32 cellular contexts compared by ENCODE assay signal in genomic region chr7:75735581-75736350, GRCh38. TPM values are rescaled to one million over a fixed set of nuclear protein-coding genes. Genes with fewer than 3 reads are reported as not detected.
"Had no signal": no experiment of that assay in that cellular context is flagged by ENCODE, and none has a peak within 500 bp of the region (broad histone marks: within the 10 kb centered on the region; RNA-seq: fewer than 3 reads in every experiment).

No MANE protein-coding gene starts in this region.

- DNase-seq: activated CD4-positive, alpha-beta T cell treated with anti-CD3 and anti-CD28 coated beads for 36 hours; activated CD4-positive, alpha-beta T cell treated with anti-CD3 and anti-CD28 coated beads, Interleukin-2, amount 10 ng/mL, durations not matched to agents 7 days and 5 days; activated CD4-positive, alpha-beta T cell treated with anti-CD3 and anti-CD28 coated beads, Interleukin-2, amount 50 U/mL, for 48 hours; activated CD8-positive, alpha-beta T cell treated with anti-CD3 and anti-CD28 coated beads, Interleukin-2, amount 10 ng/mL, durations not matched to agents 7 days and 5 days; activated gamma-delta T cell treated with Interleukin-2 at 50 U/mL for 16 hours; activated naive CD4-positive, alpha-beta T cell treated with anti-CD3 and anti-CD28 coated beads for 36 hours; activated T-cell treated with anti-CD3 and anti-CD28 coated beads, Interleukin-2, amount 50 U/mL, for 4 hours; adrenal gland; body of pancreas; cerebellar nuclear complex; MM.1S; MV-4-11; NCI-H1092; NCI-H1436 treated with DMSO at 0.1 percent for 48 hours; NCI-H1694 treated with DMSO at 0.1 percent for 48 hours; NCI-H2029; NCI-H345; NCI-H524 treated with DMSO at 0.1 percent for 48 hours; PC-3; Peyer's patch; RPMI8226; SHP77 treated with DMSO at 0.1 percent for 48 hours; SK-N-SH had no signal

- H3K36me3 Mint-ChIP-seq: activated naive CD4-positive, alpha-beta T cell treated with anti-CD3 and anti-CD28 coated beads, Interleukin-2, amount 50 U/mL, for 72 hours had no signal

- H3K27ac ChIP-seq: adrenal gland, body of pancreas, breast epithelium, Peyer's patch had no signal

- H3K4me3 ChIP-seq: adrenal gland, body of pancreas, breast epithelium, Peyer's patch, SJSA1 had no signal

- H3K27ac Mint-ChIP-seq: activated CD4-positive, alpha-beta T cell treated with anti-CD3 and anti-CD28 coated beads for 36 hours; activated CD4-positive, alpha-beta T cell treated with anti-CD3 and anti-CD28 coated beads, Interleukin-2, amount 10 ng/mL, durations not matched to agents 7 days and 5 days; activated CD8-positive, alpha-beta T cell treated with anti-CD3 and anti-CD28 coated beads, Interleukin-2, amount 10 ng/mL, durations not matched to agents 7 days and 5 days; activated naive CD4-positive, alpha-beta T cell treated with anti-CD3 and anti-CD28 coated beads for 36 hours; activated naive CD4-positive, alpha-beta T cell treated with anti-CD3 and anti-CD28 coated beads, Interleukin-2, amount 50 U/mL, for 72 hours; activated T-helper 1 cell treated with anti-CD3 and anti-CD28 coated beads, Interleukin-12 subunit alpha, Interleukin-12 subunit beta, Interleukin-2, Interleukin-4 antibody, amounts not matched to agents 30 ng/mL and 10 ng/mL and 1 ng/mL, durations not matched to agents 14 hours and 24 hours and 36 hours; T-helper 1 cell treated with Interleukin-12 subunit alpha and Interleukin-12 subunit beta and Interleukin-4 antibody, amounts not matched to agents 30 μg/mL and 1 μg/mL, for 36 hours had no signal

- H3K36me3 ChIP-seq: adrenal gland, breast epithelium, Peyer's patch, SJSA1 had no signal

- H3K9me3 ChIP-seq: adrenal gland, body of pancreas, breast epithelium, Peyer's patch, SK-N-SH had no signal

- H3K27me3 ChIP-seq: adrenal gland, body of pancreas, breast epithelium, Peyer's patch, SJSA1 had no signal

- ATAC-seq: activated CD4-positive, alpha-beta T cell treated with anti-CD3 and anti-CD28 coated beads for 36 hours; activated CD4-positive, CD25-positive, alpha-beta regulatory T cell treated with anti-CD3 and anti-CD28 coated beads, Interleukin-2, amount 50 U/mL, for 24 hours; activated CD8-positive, alpha-beta T cell treated with anti-CD3 and anti-CD28 coated beads, Interleukin-2, amount 10 ng/mL, durations not matched to agents 7 days and 5 days; activated naive CD4-positive, alpha-beta T cell treated with anti-CD3 and anti-CD28 coated beads, Interleukin-2, amount 50 U/mL, for 72 hours; activated T-cell treated with anti-CD3 and anti-CD28 coated beads, Interleukin-2, amount 50 U/mL, for 4 hours; body of pancreas; PC-3 had no signal

- H3K4me3 Mint-ChIP-seq: activated CD4-positive, alpha-beta T cell treated with anti-CD3 and anti-CD28 coated beads for 36 hours; activated CD4-positive, alpha-beta T cell treated with anti-CD3 and anti-CD28 coated beads, Interleukin-2, amount 10 ng/mL, durations not matched to agents 7 days and 5 days; activated CD8-positive, alpha-beta T cell treated with anti-CD3 and anti-CD28 coated beads, Interleukin-2, amount 10 ng/mL, durations not matched to agents 7 days and 5 days; activated naive CD4-positive, alpha-beta T cell treated with anti-CD3 and anti-CD28 coated beads for 36 hours; T-helper 1 cell treated with Interleukin-12 subunit alpha and Interleukin-12 subunit beta and Interleukin-4 antibody, amounts not matched to agents 30 μg/mL and 1 μg/mL, for 36 hours; T-helper 2 cell treated with Interferon-gamma antibody and Interleukin-4, amounts not matched to agents 5 μg/mL and 100 μg/mL, for 36 hours had no signal

- H3K4me1 ChIP-seq: breast epithelium had no signal

- H3K9me3 Mint-ChIP-seq: activated CD4-positive, alpha-beta T cell treated with anti-CD3 and anti-CD28 coated beads, Interleukin-2, amount 10 ng/mL, durations not matched to agents 7 days and 5 days; activated naive CD4-positive, alpha-beta T cell treated with anti-CD3 and anti-CD28 coated beads for 36 hours; activated naive CD4-positive, alpha-beta T cell treated with anti-CD3 and anti-CD28 coated beads, Interleukin-2, amount 50 U/mL, for 72 hours; activated T-cell treated with anti-CD3 and anti-CD28 coated beads, Interleukin-2, amount 50 U/mL, for 4 hours; activated T-helper 1 cell treated with anti-CD3 and anti-CD28 coated beads, Interleukin-12 subunit alpha, Interleukin-12 subunit beta, Interleukin-2, Interleukin-4 antibody, amounts not matched to agents 30 ng/mL and 10 ng/mL and 1 ng/mL, durations not matched to agents 14 hours and 24 hours and 36 hours; T-helper 1 cell treated with Interleukin-12 subunit alpha and Interleukin-12 subunit beta and Interleukin-4 antibody, amounts not matched to agents 30 μg/mL and 1 μg/mL, for 36 hours; T-helper 2 cell treated with Interferon-gamma antibody and Interleukin-4, amounts not matched to agents 5 μg/mL and 100 μg/mL, for 36 hours had no signal

RNA-seq across cellular contexts. Expression of gene CCL26, which starts 36.2 kb away (rescaled TPM):
- total RNA-seq: activated CD4-positive, alpha-beta T cell treated with anti-CD3 and anti-CD28 coated beads, Interleukin-2, amount 10 ng/mL, durations not matched to agents 7 days and 5 days; activated CD8-positive, alpha-beta T cell treated with anti-CD3 and anti-CD28 coated beads, Interleukin-2, amount 10 ng/mL, durations not matched to agents 7 days and 5 days; activated naive CD4-positive, alpha-beta T cell treated with anti-CD3 and anti-CD28 coated beads for 36 hours; activated naive CD4-positive, alpha-beta T cell treated with anti-CD3 and anti-CD28 coated beads, Interleukin-2, amount 50 U/mL, for 72 hours; activated T-cell treated with anti-CD3 and anti-CD28 coated beads, Interleukin-2, amount 50 U/mL, for 4 hours; activated T-helper 1 cell treated with anti-CD3 and anti-CD28 coated beads, Interleukin-12 subunit alpha, Interleukin-12 subunit beta, Interleukin-2, Interleukin-4 antibody, amounts not matched to agents 30 ng/mL and 10 ng/mL and 1 ng/mL, durations not matched to agents 14 hours and 24 hours and 36 hours; astrocyte; body of pancreas; LHCN-M2; Peyer's patch had no signal
